ENCODE assay signal across 10 cellular contexts in genomic region chrX:2848806-2849420, GRCh38.
DNase-seq lines count a peak whose midpoint lies in the region; FAIRE-seq lines count a peak whose summit lies in the region.
"Had no signal": no experiment of that assay in that cellular context is flagged by ENCODE, and none has a peak within 500 bp of the region (broad histone marks: within the 10 kb centered on the region; RNA-seq: fewer than 3 reads in every experiment).

No MANE protein-coding gene starts in this region.

- DNase-seq in HS-5 (ENCODE audit: low read depth) (peak; percentile 15), SK-N-MC (ENCODE audit: low read depth, low spot score) (no peak), glomerular visceral epithelial cell (ENCODE audit: extremely low spot score) (peak; percentile 48), urothelium cell line (ENCODE audit: low spot score) (peak; percentile 34), CD1c-positive myeloid dendritic cell (ENCODE audit: extremely low spot score) (no peak), NCI-H2029 (lab: John Stamatoyannopoulos, UW) (no peak)
- DNase-seq in activated CD4-positive, alpha-beta T cell treated with anti-CD3 and anti-CD28 coated beads for 48 hours = no peak
- DNase-seq: activated naive CD4-positive, alpha-beta T cell treated with anti-CD3 and anti-CD28 coated beads for 36 hours; effector memory CD4-positive, alpha-beta T cell; right cardiac atrium had no signal

- H3K36me3 ChIP-seq in SK-N-MC (ENCODE audit: insufficient read depth, low read length) = peaks cover 11% of the 10 kb centered on the region

- H3K9me3 ChIP-seq in SK-N-MC (ENCODE audit: low read depth, low read length) = no peaks in the 10 kb centered on the region

- peak overlapping the region; percentile 45 for H3K4me3 ChIP-seq in SK-N-MC

- peak overlapping the region; percentile 96 for H3K27ac ChIP-seq in SK-N-MC

- H3K9ac ChIP-seq in SK-N-MC (ENCODE audit: insufficient read length) = peak overlapping the region; percentile 54

- no peak for FAIRE-seq in urothelium cell line (lab: Jason Lieb, UNC)

Comparison
In these comparisons a context has a peak if more than half of its experiments do, and no peak if none do; other contexts are left out.
1. DNase-seq: peak in HS-5 (single experiment), glomerular visceral epithelial cell (single experiment) and urothelium cell line (single experiment); none in SK-N-MC (single experiment), activated CD4-positive, alpha-beta T cell treated with anti-CD3 and anti-CD28 coated beads for 48 hours (single experiment), CD1c-positive myeloid dendritic cell (single experiment) and NCI-H2029 (single experiment).